In genomic region chr7:101817031-101817929, GRCh38 we compare ENCODE assay signal across 1 cellular context.
A peak's percentile ranks its signal among the peaks of the same experiment; 100 is the strongest.
TF ChIP-seq lines count a peak whose summit lies in the region.

A gene with protein sequence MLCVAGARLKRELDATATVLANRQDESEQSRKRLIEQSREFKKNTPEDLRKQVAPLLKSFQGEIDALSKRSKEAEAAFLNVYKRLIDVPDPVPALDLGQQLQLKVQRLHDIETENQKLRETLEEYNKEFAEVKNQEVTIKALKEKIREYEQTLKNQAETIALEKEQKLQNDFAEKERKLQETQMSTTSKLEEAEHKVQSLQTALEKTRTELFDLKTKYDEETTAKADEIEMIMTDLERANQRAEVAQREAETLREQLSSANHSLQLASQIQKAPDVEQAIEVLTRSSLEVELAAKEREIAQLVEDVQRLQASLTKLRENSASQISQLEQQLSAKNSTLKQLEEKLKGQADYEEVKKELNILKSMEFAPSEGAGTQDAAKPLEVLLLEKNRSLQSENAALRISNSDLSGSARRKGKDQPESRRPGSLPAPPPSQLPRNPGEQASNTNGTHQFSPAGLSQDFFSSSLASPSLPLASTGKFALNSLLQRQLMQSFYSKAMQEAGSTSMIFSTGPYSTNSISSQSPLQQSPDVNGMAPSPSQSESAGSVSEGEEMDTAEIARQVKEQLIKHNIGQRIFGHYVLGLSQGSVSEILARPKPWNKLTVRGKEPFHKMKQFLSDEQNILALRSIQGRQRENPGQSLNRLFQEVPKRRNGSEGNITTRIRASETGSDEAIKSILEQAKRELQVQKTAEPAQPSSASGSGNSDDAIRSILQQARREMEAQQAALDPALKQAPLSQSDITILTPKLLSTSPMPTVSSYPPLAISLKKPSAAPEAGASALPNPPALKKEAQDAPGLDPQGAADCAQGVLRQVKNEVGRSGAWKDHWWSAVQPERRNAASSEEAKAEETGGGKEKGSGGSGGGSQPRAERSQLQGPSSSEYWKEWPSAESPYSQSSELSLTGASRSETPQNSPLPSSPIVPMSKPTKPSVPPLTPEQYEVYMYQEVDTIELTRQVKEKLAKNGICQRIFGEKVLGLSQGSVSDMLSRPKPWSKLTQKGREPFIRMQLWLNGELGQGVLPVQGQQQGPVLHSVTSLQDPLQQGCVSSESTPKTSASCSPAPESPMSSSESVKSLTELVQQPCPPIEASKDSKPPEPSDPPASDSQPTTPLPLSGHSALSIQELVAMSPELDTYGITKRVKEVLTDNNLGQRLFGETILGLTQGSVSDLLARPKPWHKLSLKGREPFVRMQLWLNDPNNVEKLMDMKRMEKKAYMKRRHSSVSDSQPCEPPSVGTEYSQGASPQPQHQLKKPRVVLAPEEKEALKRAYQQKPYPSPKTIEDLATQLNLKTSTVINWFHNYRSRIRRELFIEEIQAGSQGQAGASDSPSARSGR (N-terminal part only) (plus strand): TSS chr7:101817626. CDS start chr7:101817640, 14 bp downstream.

TF ChIP-seq in HEK293, 187 proteins besides CTCF, POLR2A, EP300 and RAD21 (continued from another document and continues in another):
- TF ChIP-seq, protein P1, sequence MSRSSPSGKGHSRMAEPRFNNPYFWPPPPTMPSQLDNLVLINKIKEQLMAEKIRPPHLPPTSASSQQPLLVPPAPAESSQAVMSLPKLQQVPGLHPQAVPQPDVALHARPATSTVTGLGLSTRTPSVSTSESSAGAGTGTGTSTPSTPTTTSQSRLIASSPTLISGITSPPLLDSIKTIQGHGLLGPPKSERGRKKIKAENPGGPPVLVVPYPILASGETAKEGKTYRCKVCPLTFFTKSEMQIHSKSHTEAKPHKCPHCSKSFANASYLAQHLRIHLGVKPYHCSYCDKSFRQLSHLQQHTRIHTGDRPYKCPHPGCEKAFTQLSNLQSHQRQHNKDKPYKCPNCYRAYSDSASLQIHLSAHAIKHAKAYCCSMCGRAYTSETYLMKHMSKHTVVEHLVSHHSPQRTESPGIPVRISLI (tag by site-specific recombination; IDR thresholded peaks at IDR 0.05) = no peak
- TF ChIP-seq ZNF560 (tag by site-specific recombination; IDR thresholded peaks at IDR 0.05; ENCODE audit: borderline replicate concordance) (no peak), KLF8 (tag by site-specific recombination; IDR thresholded peaks at IDR 0.05) (peak; percentile 87; the same call in 1 of the 2 replicates), ZNF561 (tag by site-specific recombination; IDR thresholded peaks at IDR 0.05; ENCODE audit: borderline replicate concordance) (0 out of 2 replicates have a peak, but pooled peaks have one; percentile 32), ZNF639 (tag by site-specific recombination; IDR thresholded peaks at IDR 0.05) (no peak), ZNF660 (tag by site-specific recombination; IDR thresholded peaks at IDR 0.05) (no peak), ZNF19 (tag by site-specific recombination; IDR thresholded peaks at IDR 0.05; ENCODE audit: low read depth) (no peak), WT1 (tag by site-specific recombination; IDR thresholded peaks at IDR 0.05) (peak; percentile 63), ZNF324 (tag by site-specific recombination; IDR thresholded peaks at IDR 0.05) (no peak), ZNF221 (tag by site-specific recombination; IDR thresholded peaks at IDR 0.05; ENCODE audit: borderline replicate concordance) (no peak), ZBTB10 (tag by site-specific recombination; IDR thresholded peaks at IDR 0.05) (0 out of 2 replicates have a peak, but pooled peaks have one; percentile 37), ZNF513 (tag by site-specific recombination; IDR thresholded peaks at IDR 0.05) (no peak), ZNF600 (tag by site-specific recombination; IDR thresholded peaks at IDR 0.05) (peak; percentile 44), ZNF2 (tag by site-specific recombination; IDR thresholded peaks at IDR 0.05) (no peak), ZNF558 (tag by site-specific recombination; IDR thresholded peaks at IDR 0.05) (no peak), KLF10 (tag by site-specific recombination; IDR thresholded peaks at IDR 0.05) (no peak), ZNF677 (tag by site-specific recombination; IDR thresholded peaks at IDR 0.05) (no peak; the same call in 1 of the 2 replicates), ZNF626 (tag by site-specific recombination; IDR thresholded peaks at IDR 0.05) (no peak), ZBTB21 (tag by site-specific recombination; IDR thresholded peaks at IDR 0.05) (no peak), IKZF3 (tag by site-specific recombination; IDR thresholded peaks at IDR 0.05) (no peak), ZNF37A (tag by site-specific recombination; IDR thresholded peaks at IDR 0.05) (no peak), ZFHX2 (tag by site-specific recombination; conservative IDR thresholded peaks at IDR 0.05) (no peak), SCRT2 (tag by site-specific recombination; IDR thresholded peaks at IDR 0.05) (no peak), ZNF274 (IDR thresholded peaks at IDR 0.05; ENCODE audit: low read length) (no peak), ZNF274 (tag by site-specific recombination; IDR thresholded peaks at IDR 0.05; ENCODE audit: borderline replicate concordance) (no peak), ZNF670 (tag by site-specific recombination; IDR thresholded peaks at IDR 0.05; ENCODE audit: low read depth) (no peak), MYNN (tag by site-specific recombination; IDR thresholded peaks at IDR 0.05; ENCODE audit: borderline replicate concordance) (no peak), ZNF416 (tag by site-specific recombination; IDR thresholded peaks at IDR 0.05) (no peak), ELK4 (IDR thresholded peaks at IDR 0.05; ENCODE audit: borderline replicate concordance, low read depth, low read length) (no peak), ZNF488 (tag by site-specific recombination; IDR thresholded peaks at IDR 0.05) (no peak), ZNF311 (tag by site-specific recombination; IDR thresholded peaks at IDR 0.05; ENCODE audit: borderline replicate concordance) (no peak), ZNF777 (tag by site-specific recombination; IDR thresholded peaks at IDR 0.05; ENCODE audit: borderline replicate concordance) (no peak), ZNF664 (tag by site-specific recombination; IDR thresholded peaks at IDR 0.05) (no peak), ZSCAN4 (tag by site-specific recombination; IDR thresholded peaks at IDR 0.05) (no peak), ZNF280D (tag by site-specific recombination; IDR thresholded peaks at IDR 0.05) (no peak)
- TF ChIP-seq, protein P2, sequence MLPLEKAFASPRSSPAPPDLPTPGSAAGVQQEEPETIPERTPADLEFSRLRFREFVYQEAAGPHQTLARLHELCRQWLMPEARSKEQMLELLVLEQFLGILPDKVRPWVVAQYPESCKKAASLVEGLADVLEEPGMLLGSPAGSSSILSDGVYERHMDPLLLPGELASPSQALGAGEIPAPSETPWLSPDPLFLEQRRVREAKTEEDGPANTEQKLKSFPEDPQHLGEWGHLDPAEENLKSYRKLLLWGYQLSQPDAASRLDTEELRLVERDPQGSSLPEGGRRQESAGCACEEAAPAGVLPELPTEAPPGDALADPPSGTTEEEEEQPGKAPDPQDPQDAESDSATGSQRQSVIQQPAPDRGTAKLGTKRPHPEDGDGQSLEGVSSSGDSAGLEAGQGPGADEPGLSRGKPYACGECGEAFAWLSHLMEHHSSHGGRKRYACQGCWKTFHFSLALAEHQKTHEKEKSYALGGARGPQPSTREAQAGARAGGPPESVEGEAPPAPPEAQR (tag by site-specific recombination; IDR thresholded peaks at IDR 0.05) = no peak
- TF ChIP-seq, protein P3, sequence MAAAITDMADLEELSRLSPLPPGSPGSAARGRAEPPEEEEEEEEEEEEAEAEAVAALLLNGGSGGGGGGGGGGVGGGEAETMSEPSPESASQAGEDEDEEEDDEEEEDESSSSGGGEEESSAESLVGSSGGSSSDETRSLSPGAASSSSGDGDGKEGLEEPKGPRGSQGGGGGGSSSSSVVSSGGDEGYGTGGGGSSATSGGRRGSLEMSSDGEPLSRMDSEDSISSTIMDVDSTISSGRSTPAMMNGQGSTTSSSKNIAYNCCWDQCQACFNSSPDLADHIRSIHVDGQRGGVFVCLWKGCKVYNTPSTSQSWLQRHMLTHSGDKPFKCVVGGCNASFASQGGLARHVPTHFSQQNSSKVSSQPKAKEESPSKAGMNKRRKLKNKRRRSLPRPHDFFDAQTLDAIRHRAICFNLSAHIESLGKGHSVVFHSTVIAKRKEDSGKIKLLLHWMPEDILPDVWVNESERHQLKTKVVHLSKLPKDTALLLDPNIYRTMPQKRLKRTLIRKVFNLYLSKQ (tag by site-specific recombination; IDR thresholded peaks at IDR 0.05; ENCODE audit: borderline replicate concordance) = no peak
